10 cellular contexts compared by ENCODE assay signal in genomic region chr11:65522640-65523322, GRCh38. TPM values are rescaled to one million over a fixed set of nuclear protein-coding genes. Genes with fewer than 3 reads are reported as not detected.
A peak's percentile ranks its signal among the peaks of the same experiment; 100 is the strongest.
DNase-seq lines count a peak whose midpoint lies in the region; ATAC-seq and TF ChIP-seq lines count a peak whose summit lies in the region.
"Had no signal": no experiment of that assay in that cellular context is flagged by ENCODE, and none has a peak within 500 bp of the region (broad histone marks: within the 10 kb centered on the region; RNA-seq: fewer than 3 reads in every experiment).

No MANE protein-coding gene starts in this region.

- H3K4me3 Mint-ChIP-seq in CD14-positive monocyte: peak overlapping the region; percentile 74 to 89
- peak overlapping the region; percentile 60 for H3K4me3 Mint-ChIP-seq in activated T-helper 2 cell treated with anti-CD3 and anti-CD28 coated beads, Interferon-gamma antibody, Interleukin-2, Interleukin-4, amounts not matched to agents 10 μg/mL and 5 μg/mL and 100 μg/mL, durations not matched to agents 14 hours and 24 hours and 36 hours (ENCODE audit: low read depth)

- H3K27ac ChIP-seq in coronary artery: no peak overlapping the region

- no peaks in the 10 kb centered on the region for H3K9me3 Mint-ChIP-seq in CD14-positive monocyte
- H3K9me3 Mint-ChIP-seq in activated T-helper 2 cell treated with anti-CD3 and anti-CD28 coated beads, Interferon-gamma antibody, Interleukin-2, Interleukin-4, amounts not matched to agents 10 μg/mL and 5 μg/mL and 100 μg/mL, durations not matched to agents 14 hours and 24 hours and 36 hours: no peaks in the 10 kb centered on the region

- ATAC-seq in GM19455 (IDR thresholded peaks at IDR 0.05; ENCODE audit: unreplicated experiment) (no peak), HG03442 (IDR thresholded peaks at IDR 0.05; ENCODE audit: unreplicated experiment) (no peak)

- peaks cover 10 to 19% of the 10 kb centered on the region in 2 donors for H3K36me3 Mint-ChIP-seq in CD14-positive monocyte
- H3K36me3 Mint-ChIP-seq in activated T-helper 2 cell treated with anti-CD3 and anti-CD28 coated beads, Interferon-gamma antibody, Interleukin-2, Interleukin-4, amounts not matched to agents 10 μg/mL and 5 μg/mL and 100 μg/mL, durations not matched to agents 14 hours and 24 hours and 36 hours (ENCODE audit: low read depth): peaks cover 14% of the 10 kb centered on the region

- H3K4me1 Mint-ChIP-seq in CD14-positive monocyte: peaks cover 40% of the 10 kb centered on the region
- peaks cover 35% of the 10 kb centered on the region for H3K4me1 Mint-ChIP-seq in activated T-helper 2 cell treated with anti-CD3 and anti-CD28 coated beads, Interferon-gamma antibody, Interleukin-2, Interleukin-4, amounts not matched to agents 10 μg/mL and 5 μg/mL and 100 μg/mL, durations not matched to agents 14 hours and 24 hours and 36 hours (ENCODE audit: low read depth)

- H3K27me3 Mint-ChIP-seq in CD14-positive monocyte (ENCODE audit: low read depth in 3 of 3): peaks cover 0 to 4% (median 0%) of the 10 kb centered on the region in 3 donors
- no peaks in the 10 kb centered on the region for H3K27me3 Mint-ChIP-seq in activated T-helper 2 cell treated with anti-CD3 and anti-CD28 coated beads, Interferon-gamma antibody, Interleukin-2, Interleukin-4, amounts not matched to agents 10 μg/mL and 5 μg/mL and 100 μg/mL, durations not matched to agents 14 hours and 24 hours and 36 hours (ENCODE audit: low read depth)

- DNase-seq in CD14-positive monocyte (ENCODE audit: low spot score): no peak
- peak; percentile 56 for DNase-seq in KG1 (lab: John Stamatoyannopoulos, UW)
- no peak for DNase-seq in activated T-helper 2 cell treated with anti-CD3 and anti-CD28 coated beads, Interferon-gamma antibody, Interleukin-2, Interleukin-4, amounts not matched to agents 10 μg/mL and 5 μg/mL and 100 μg/mL, durations not matched to agents 14 hours and 24 hours and 36 hours (ENCODE audit: low spot score)
- peak; percentile 7 for DNase-seq in midbrain (lab: John Stamatoyannopoulos, UW)
- no peak for DNase-seq in NCI-H1092 (lab: John Stamatoyannopoulos, UW)
- no peak for DNase-seq in coronary artery (ENCODE audit: low spot score)
- DNase-seq: GOT3 had no signal

- H3K4me3 ChIP-seq in coronary artery: no peak overlapping the region
- H3K4me3 ChIP-seq: skin epidermis had no signal

- TF ChIP-seq CTCF in CD14-positive monocyte (IDR thresholded peaks at IDR 0.05): no peak
- no peak for TF ChIP-seq CTCF in coronary artery (IDR thresholded peaks at IDR 0.05)

- H3K27ac Mint-ChIP-seq in CD14-positive monocyte: peak overlapping the region in 6 of 7 donors; percentile 15 to 79 (median 51)
- peak overlapping the region; percentile 85 for H3K27ac Mint-ChIP-seq in activated T-helper 2 cell treated with anti-CD3 and anti-CD28 coated beads, Interferon-gamma antibody, Interleukin-2, Interleukin-4, amounts not matched to agents 10 μg/mL and 5 μg/mL and 100 μg/mL, durations not matched to agents 14 hours and 24 hours and 36 hours

- intact Hi-C loops in CD14-positive monocyte (cut with micrococcal nuclease): no loop called here
- intact Hi-C loops in activated T-helper 2 cell treated with anti-CD3 and anti-CD28 coated beads, Interferon-gamma antibody, Interleukin-2, Interleukin-4, amounts not matched to agents 10 μg/mL and 5 μg/mL and 100 μg/mL, durations not matched to agents 14 hours and 24 hours and 36 hours (cut with micrococcal nuclease): no loop called here

RNA-seq across cellular contexts. Expression of gene SCYL1, which starts 2.1 kb away (rescaled TPM):
- polyA plus RNA-seq in CD14-positive monocyte: 10 to 100 TPM; 18.6 to 29.7 TPM
- total RNA-seq in activated T-helper 2 cell treated with anti-CD3 and anti-CD28 coated beads, Interferon-gamma antibody, Interleukin-2, Interleukin-4, amounts not matched to agents 10 μg/mL and 5 μg/mL and 100 μg/mL, durations not matched to agents 14 hours and 24 hours and 36 hours: 94.4 and 95.8 TPM in 2 replicates

RNA-seq across cellular contexts. Expression of gene MALAT1, which starts 23.9 kb away (rescaled TPM):
- 100 to 1,000 TPM; 263 to 554 TPM for polyA plus RNA-seq in CD14-positive monocyte
- total RNA-seq in activated T-helper 2 cell treated with anti-CD3 and anti-CD28 coated beads, Interferon-gamma antibody, Interleukin-2, Interleukin-4, amounts not matched to agents 10 μg/mL and 5 μg/mL and 100 μg/mL, durations not matched to agents 14 hours and 24 hours and 36 hours: 4,338 and 4,347 TPM in 2 replicates

RNA-seq across cellular contexts. Expression of gene LTBP3, which starts 35.4 kb away (rescaled TPM):
- polyA plus RNA-seq in CD14-positive monocyte: 1 to 10 TPM; 3.4 to 4.6 TPM
- 85.3 and 86.4 TPM in 2 replicates for total RNA-seq in activated T-helper 2 cell treated with anti-CD3 and anti-CD28 coated beads, Interferon-gamma antibody, Interleukin-2, Interleukin-4, amounts not matched to agents 10 μg/mL and 5 μg/mL and 100 μg/mL, durations not matched to agents 14 hours and 24 hours and 36 hours

RNA-seq across cellular contexts. Expression of gene ZNRD2, which starts 47.5 kb away (rescaled TPM):
- 10 to 100 TPM; 48.5 to 56.2 TPM for polyA plus RNA-seq in CD14-positive monocyte
- total RNA-seq in activated T-helper 2 cell treated with anti-CD3 and anti-CD28 coated beads, Interferon-gamma antibody, Interleukin-2, Interleukin-4, amounts not matched to agents 10 μg/mL and 5 μg/mL and 100 μg/mL, durations not matched to agents 14 hours and 24 hours and 36 hours: 63.6 and 63.8 TPM in 2 replicates

RNA-seq across cellular contexts. Expression of gene FAM89B, which starts 49.6 kb away (rescaled TPM):
- 100 to 1,000 TPM in 1 of 2 donors, 10 to 100 TPM in 1; 70.8 to 139 TPM for polyA plus RNA-seq in CD14-positive monocyte
- total RNA-seq in activated T-helper 2 cell treated with anti-CD3 and anti-CD28 coated beads, Interferon-gamma antibody, Interleukin-2, Interleukin-4, amounts not matched to agents 10 μg/mL and 5 μg/mL and 100 μg/mL, durations not matched to agents 14 hours and 24 hours and 36 hours: 31.5 and 32.0 TPM in 2 replicates

Comparison
In these comparisons a context has a peak if more than half of its experiments do, and no peak if none do; other contexts are left out.
1. DNase-seq: peak in KG1 (single experiment) and midbrain (single experiment); none in CD14-positive monocyte (single experiment), activated T-helper 2 cell treated with anti-CD3 and anti-CD28 coated beads, Interferon-gamma antibody, Interleukin-2, Interleukin-4, amounts not matched to agents 10 μg/mL and 5 μg/mL and 100 μg/mL, durations not matched to agents 14 hours and 24 hours and 36 hours (single experiment), NCI-H1092 (single experiment) and coronary artery (single experiment).